26 cellular contexts compared by ENCODE assay signal in genomic region chr7:70104243-70104642, GRCh38.
"Had no signal": no experiment of that assay in that cellular context is flagged by ENCODE, and none has a peak within 500 bp of the region (broad histone marks: within the 10 kb centered on the region; RNA-seq: fewer than 3 reads in every experiment).

No MANE protein-coding gene starts in this region.

- H3K9me3 Mint-ChIP-seq: activated naive CD4-positive, alpha-beta T cell treated with anti-CD3 and anti-CD28 coated beads, Interleukin-2, amount 10 ng/mL, durations not matched to agents 7 days and 5 days; activated naive CD8-positive, alpha-beta T cell treated with anti-CD3 and anti-CD28 coated beads, Interleukin-2, amount 10 ng/mL, durations not matched to agents 7 days and 5 days; dendritic cell treated with granulocyte-macrophage colony-stimulating factor and Interleukin-4, amounts not matched to agents 40 ng/mL and 50 ng/mL, for 4 days; endodermal cell; natural killer cell; stimulated activated naive B cell treated with anti-CD40 and anti-IgM and Interleukin-4, amounts not matched to agents 10 μg/mL and 1 μg/mL and 100 μg/mL, for 72 hours; T-helper 1 cell treated with Interleukin-12 subunit alpha and Interleukin-12 subunit beta and Interleukin-4 antibody, amounts not matched to agents 30 μg/mL and 1 μg/mL, for 36 hours had no signal

- H3K36me3 Mint-ChIP-seq: activated naive CD4-positive, alpha-beta T cell treated with anti-CD3 and anti-CD28 coated beads, Interleukin-2, amount 10 ng/mL, durations not matched to agents 7 days and 5 days; activated naive CD8-positive, alpha-beta T cell treated with anti-CD3 and anti-CD28 coated beads, Interleukin-2, amount 10 ng/mL, durations not matched to agents 7 days and 5 days; natural killer cell; stimulated activated naive B cell treated with anti-CD40 and anti-IgM and Interleukin-4, amounts not matched to agents 10 μg/mL and 1 μg/mL and 100 μg/mL, for 72 hours had no signal

- H3K27ac Mint-ChIP-seq: activated naive CD4-positive, alpha-beta T cell treated with anti-CD3 and anti-CD28 coated beads, Interleukin-2, amount 10 ng/mL, durations not matched to agents 7 days and 5 days; activated naive CD8-positive, alpha-beta T cell treated with anti-CD3 and anti-CD28 coated beads, Interleukin-2, amount 10 ng/mL, durations not matched to agents 7 days and 5 days; dendritic cell treated with granulocyte-macrophage colony-stimulating factor and Interleukin-4, amounts not matched to agents 40 ng/mL and 50 ng/mL, for 4 days; endodermal cell; natural killer cell; T-helper 1 cell treated with Interleukin-12 subunit alpha and Interleukin-12 subunit beta and Interleukin-4 antibody, amounts not matched to agents 30 μg/mL and 1 μg/mL, for 36 hours had no signal

- H3K4me1 ChIP-seq: left lung, lower lobe of right lung had no signal

- H3K27me3 Mint-ChIP-seq: activated naive CD4-positive, alpha-beta T cell treated with anti-CD3 and anti-CD28 coated beads, Interleukin-2, amount 10 ng/mL, durations not matched to agents 7 days and 5 days; activated naive CD8-positive, alpha-beta T cell treated with anti-CD3 and anti-CD28 coated beads, Interleukin-2, amount 10 ng/mL, durations not matched to agents 7 days and 5 days; dendritic cell treated with granulocyte-macrophage colony-stimulating factor and Interleukin-4, amounts not matched to agents 40 ng/mL and 50 ng/mL, for 4 days; stimulated activated naive B cell treated with anti-CD40 and anti-IgM and Interleukin-4, amounts not matched to agents 10 μg/mL and 1 μg/mL and 100 μg/mL, for 72 hours had no signal

- H3K27me3 ChIP-seq: left lung, stomach, thyroid gland, upper lobe of right lung had no signal

- H3K4me3 Mint-ChIP-seq: activated naive CD4-positive, alpha-beta T cell treated with anti-CD3 and anti-CD28 coated beads, Interleukin-2, amount 10 ng/mL, durations not matched to agents 7 days and 5 days; activated naive CD8-positive, alpha-beta T cell treated with anti-CD3 and anti-CD28 coated beads, Interleukin-2, amount 10 ng/mL, durations not matched to agents 7 days and 5 days; dendritic cell treated with granulocyte-macrophage colony-stimulating factor and Interleukin-4, amounts not matched to agents 40 ng/mL and 50 ng/mL, for 4 days; endodermal cell; natural killer cell; stimulated activated naive B cell treated with anti-CD40 and anti-IgM and Interleukin-4, amounts not matched to agents 10 μg/mL and 1 μg/mL and 100 μg/mL, for 72 hours; T-helper 1 cell treated with Interleukin-12 subunit alpha and Interleukin-12 subunit beta and Interleukin-4 antibody, amounts not matched to agents 30 μg/mL and 1 μg/mL, for 36 hours had no signal

- DNase-seq: activated CD4-positive, alpha-beta T cell treated with anti-CD3 and anti-CD28 coated beads for 4 hours; activated CD4-positive, alpha-beta T cell treated with anti-CD3 and anti-CD28 coated beads, Interleukin-2, amount 50 U/mL, for 48 hours; activated CD8-positive, alpha-beta memory T cell treated with anti-CD3 and anti-CD28 coated beads for 24 hours; activated effector memory CD4-positive, alpha-beta T cell treated with Interleukin-2 at 50 U/mL for 16 hours; activated naive CD4-positive, alpha-beta T cell treated with anti-CD3 and anti-CD28 coated beads, Interleukin-2, amount 10 ng/mL, durations not matched to agents 7 days and 5 days; activated naive CD8-positive, alpha-beta T cell treated with anti-CD3 and anti-CD28 coated beads, Interleukin-2, amount 10 ng/mL, durations not matched to agents 7 days and 5 days; amniotic stem cell; caudate nucleus; endodermal cell; left lung; lower lobe of right lung; mesenchymal stem cell; natural killer cell; posterior cingulate gyrus; right cardiac atrium; stimulated activated CD4-positive, alpha-beta T cell treated with anti-CD3 and anti-CD28 coated beads, Interleukin-15, amount 100 ng/mL, for 24 hours; stimulated activated CD4-positive, alpha-beta T cell treated with anti-CD3 and anti-CD28 coated beads, Interleukin-2, amount 100 ng/mL, for 24 hours; stimulated activated naive B cell treated with anti-CD40 and anti-IgM and Interleukin-4, amounts not matched to agents 10 μg/mL and 1 μg/mL and 100 μg/mL, for 72 hours; stomach; T-helper 9 cell; thyroid gland; upper lobe of right lung had no signal

- H3K4me3 ChIP-seq: left lung, lower lobe of right lung, stomach, thyroid gland, upper lobe of right lung had no signal

- H3K9me3 ChIP-seq: left lung, lower lobe of right lung, stomach, thyroid gland, upper lobe of right lung had no signal

- H3K4me1 Mint-ChIP-seq: activated naive CD4-positive, alpha-beta T cell treated with anti-CD3 and anti-CD28 coated beads, Interleukin-2, amount 10 ng/mL, durations not matched to agents 7 days and 5 days; activated naive CD8-positive, alpha-beta T cell treated with anti-CD3 and anti-CD28 coated beads, Interleukin-2, amount 10 ng/mL, durations not matched to agents 7 days and 5 days; natural killer cell had no signal

- H3K27ac ChIP-seq: epithelial cell of prostate, left lung, lower lobe of right lung, stomach, thyroid gland, upper lobe of right lung, VCaP had no signal

- H3K36me3 ChIP-seq: left lung, lower lobe of right lung, stomach, thyroid gland, upper lobe of right lung had no signal
